In genomic region chr2:177316756-177317155, GRCh38 we compare ENCODE assay signal across 17 cellular contexts. TPM values are rescaled to one million over a fixed set of nuclear protein-coding genes. Genes with fewer than 3 reads are reported as not detected.
DNase-seq lines count a peak whose midpoint lies in the region; ATAC-seq, FAIRE-seq and TF ChIP-seq lines count a peak whose summit lies in the region.
"Had no signal": no experiment of that assay in that cellular context is flagged by ENCODE, and none has a peak within 500 bp of the region (broad histone marks: within the 10 kb centered on the region; RNA-seq: fewer than 3 reads in every experiment).

No MANE protein-coding gene starts in this region.

- peaks cover 0 to 20% (median 0%) of the 10 kb centered on the region in 9 donors for H3K36me3 ChIP-seq in heart right ventricle
- H3K36me3 ChIP-seq in esophagus squamous epithelium: no peaks in the 10 kb centered on the region
- no peaks in the 10 kb centered on the region for H3K36me3 ChIP-seq in liver (ENCODE audit: control insufficient read depth in 4 of 4, insufficient read depth in 3 of 4, low read depth in 1 of 4, low read length in 3 of 4)
- no peaks in the 10 kb centered on the region for H3K36me3 ChIP-seq in small intestine (ENCODE audit: control insufficient read depth in 2 of 2, insufficient read depth in 2 of 2, low read length in 2 of 2)
- H3K36me3 ChIP-seq: BLaER1 treated with 17β-estradiol and CSF1 and Interleukin-3, amounts not matched to agents 10 nM and 100 nM; HAP-1 had no signal

- H3K4me3 ChIP-seq in heart right ventricle (no peak overlapping the region), esophagus squamous epithelium (no peak overlapping the region), liver (ENCODE audit: low read depth in 1 of 3, low read length in 3 of 3) (no peak overlapping the region), small intestine (ENCODE audit: low read depth in 1 of 2, low read length in 2 of 2) (no peak overlapping the region)
- H3K4me3 ChIP-seq: BLaER1 treated with 17β-estradiol and CSF1 and Interleukin-3, amounts not matched to agents 10 nM and 100 nM; GM12878; HAP-1 had no signal

- ATAC-seq in Right ventricle myocardium superior (ENCODE audit: poor library complexity): peak; percentile 56
- ATAC-seq in heart right ventricle: no peak
- ATAC-seq in HG03095 (IDR thresholded peaks at IDR 0.05; ENCODE audit: unreplicated experiment): no peak
- ATAC-seq: GM12878 had no signal

- no peak overlapping the region for H3K9ac ChIP-seq in liver (ENCODE audit: low read depth in 1 of 2, low read length in 2 of 2)
- H3K9ac ChIP-seq: BLaER1 treated with 17β-estradiol and CSF1 and Interleukin-3, amounts not matched to agents 10 nM and 100 nM had no signal

- TF ChIP-seq POLR2A in esophagus squamous epithelium (IDR thresholded peaks at IDR 0.05): no peak

- WGBS in heart right ventricle, 2 donors: 39 to 63% methylated on average over 1 of the region's 1 CpG
- WGBS in esophagus squamous epithelium, 2 donors: 38 to 43% methylated on average over 1 of the region's 1 CpG
- 42% methylated on average over 1 of the region's 1 CpG for WGBS in liver
- 89 to 95% (median 93%) methylated on average over 1 of the region's 1 CpG for WGBS in small intestine, 3 donors

- H3K9me3 ChIP-seq in heart right ventricle: no peaks in the 10 kb centered on the region
- no peaks in the 10 kb centered on the region for H3K9me3 ChIP-seq in esophagus squamous epithelium
- no peaks in the 10 kb centered on the region for H3K9me3 ChIP-seq in liver (ENCODE audit: control insufficient read depth in 4 of 4, low read length in 3 of 4)
- no peaks in the 10 kb centered on the region for H3K9me3 ChIP-seq in small intestine (ENCODE audit: control insufficient read depth, low read depth)
- H3K9me3 ChIP-seq: HAP-1 had no signal

- DNase-seq in Right ventricle myocardium superior: no peak
- no peak for DNase-seq in heart right ventricle
- no peak for DNase-seq in esophagus squamous epithelium (lab: John Stamatoyannopoulos, UW)
- peak; percentile 62 for DNase-seq in small intestine
- no peak for DNase-seq in NCI-H1694 treated with DMSO at 0.1 percent for 48 hours (lab: John Stamatoyannopoulos, UW)
- DNase-seq in G401 (ENCODE audit: low spot score): no peak
- DNase-seq: ACHN; Calu3; CD4-positive, CD25-positive, alpha-beta regulatory T cell; DMS 273 treated with DMSO at 0.1 percent for 48 hours had no signal

- H3K27me3 ChIP-seq in heart right ventricle (no peaks in the 10 kb centered on the region), esophagus squamous epithelium (no peaks in the 10 kb centered on the region), liver (ENCODE audit: control insufficient read depth in 4 of 4, insufficient read depth in 4 of 4, low read length in 3 of 4) (no peaks in the 10 kb centered on the region), small intestine (ENCODE audit: control insufficient read depth in 2 of 2, insufficient read depth in 2 of 2, low read length in 2 of 2) (no peaks in the 10 kb centered on the region)
- H3K27me3 ChIP-seq: BLaER1 treated with 17β-estradiol and CSF1 and Interleukin-3, amounts not matched to agents 10 nM and 100 nM had no signal

- in situ Hi-C loops in G401 (cut with HindIII; ENCODE audit: low sequenced_read_pairs): no loop called here

- no peak for FAIRE-seq in small intestine (lab: Jason Lieb, UNC)
- FAIRE-seq: GM12878, H1, HTR-8/SVneo had no signal

- H3K27ac ChIP-seq in heart right ventricle: no peak overlapping the region
- H3K27ac ChIP-seq in esophagus squamous epithelium: peak overlapping the region; percentile 82 to 91 (median 87)
- peak overlapping the region; percentile 65 to 91 for H3K27ac ChIP-seq in liver (ENCODE audit: low read depth in 1 of 2, low read length in 2 of 2)
- H3K27ac ChIP-seq in small intestine (ENCODE audit: low read depth in 1 of 2, low read length in 1 of 2): peak overlapping the region in 1 of 2 donors; percentile 64
- H3K27ac ChIP-seq: BLaER1 treated with 17β-estradiol and CSF1 and Interleukin-3, amounts not matched to agents 10 nM and 100 nM had no signal

- intact Hi-C loops in Right ventricle myocardium superior (cut with DNase I) (no loop called here), heart right ventricle (cut with DNase I) (no loop called here), esophagus squamous epithelium (cut with DNase I) (no loop called here)

- TF ChIP-seq RAD21 in liver (IDR thresholded peaks at IDR 0.05): no peak

- TF ChIP-seq CTCF in heart right ventricle (IDR thresholded peaks at IDR 0.05) (no peak), esophagus squamous epithelium (IDR thresholded peaks at IDR 0.05) (no peak), liver (IDR thresholded peaks at IDR 0.05; ENCODE audit: low read depth, low read length, missing input control) (no peak)

- H3K4me1 ChIP-seq in heart right ventricle: peaks cover 0 to 10% (median 0%) of the 10 kb centered on the region in 9 donors
- peaks cover 13 to 68% (median 29%) of the 10 kb centered on the region in 3 donors for H3K4me1 ChIP-seq in esophagus squamous epithelium
- peaks cover 0 to 24% (median 5%) of the 10 kb centered on the region in 4 donors for H3K4me1 ChIP-seq in liver (ENCODE audit: control insufficient read depth in 4 of 4, insufficient read depth in 4 of 4, low read length in 3 of 4)
- H3K4me1 ChIP-seq in small intestine (ENCODE audit: control insufficient read depth in 2 of 2, insufficient read depth in 1 of 2, low read depth in 1 of 2, low read length in 1 of 2): peaks cover 0 to 8% of the 10 kb centered on the region in 2 donors

TF ChIP-seq in liver, 16 proteins besides CTCF, POLR2A, EP300 and RAD21 (continues in another document):
- no peak for TF ChIP-seq NR2F2 (IDR thresholded peaks at IDR 0.05)
- no peak for TF ChIP-seq REST (IDR thresholded peaks at IDR 0.05)
- no peak for TF ChIP-seq ATF3 (IDR thresholded peaks at IDR 0.05)
- peak; percentile 42 for TF ChIP-seq HNF4G (IDR thresholded peaks at IDR 0.05)
- no peak for TF ChIP-seq FOXA2 (IDR thresholded peaks at IDR 0.05)
- peak; percentile 25 for TF ChIP-seq ZBTB33 (IDR thresholded peaks at IDR 0.05)
- TF ChIP-seq GABPA (IDR thresholded peaks at IDR 0.05 in 1 of 2, conservative IDR thresholded peaks at IDR 0.05 in 1 of 2): no peak
- TF ChIP-seq HNF4A (conservative IDR thresholded peaks at IDR 0.05): peak; percentile 87 to 94
- no peak for TF ChIP-seq FOXA1 (IDR thresholded peaks at IDR 0.05)
- TF ChIP-seq MAX (IDR thresholded peaks at IDR 0.05): no peak
- peak; percentile 58 for TF ChIP-seq SP1 (IDR thresholded peaks at IDR 0.05)
- no peak for TF ChIP-seq TAF1 (conservative IDR thresholded peaks at IDR 0.05)
- TF ChIP-seq RXRA (IDR thresholded peaks at IDR 0.05): peak; percentile 56 to 69
- TF ChIP-seq YY1 (IDR thresholded peaks at IDR 0.05): peak; percentile 64
- peak; percentile 57 to 71 for TF ChIP-seq JUND (IDR thresholded peaks at IDR 0.05)

RNA-seq across cellular contexts. Expression of gene NFE2L2, which starts 52.2 kb away (rescaled TPM):
- total RNA-seq in Right ventricle myocardium superior (45.8 TPM), heart right ventricle (10 to 100 TPM; 39.0 to 67.9 (median 57.6) TPM), esophagus squamous epithelium (100 to 1,000 TPM; 147 to 315 (median 189) TPM), liver (10 to 100 TPM; 22.5 to 31.0 TPM)
- polyA plus RNA-seq in heart right ventricle (10 to 100 TPM; 26.4 to 28.8 TPM), liver (10 to 100 TPM; 26.8 to 27.4 TPM), small intestine (10 to 100 TPM; 56.7 to 94.2 (median 74.0) TPM)
- 60.8 and 67.9 TPM in 2 replicates for total RNA-seq in G401 (2014; rRNA removed; shearing (Covaris generic))

Comparison
In these comparisons a context has a peak if more than half of its experiments do, and no peak if none do; other contexts are left out.
1. H3K27ac ChIP-seq: peak in esophagus squamous epithelium (4 of 4) and liver (2 of 2); none in heart right ventricle (0 of 10).